In the genomic region with DNA sequence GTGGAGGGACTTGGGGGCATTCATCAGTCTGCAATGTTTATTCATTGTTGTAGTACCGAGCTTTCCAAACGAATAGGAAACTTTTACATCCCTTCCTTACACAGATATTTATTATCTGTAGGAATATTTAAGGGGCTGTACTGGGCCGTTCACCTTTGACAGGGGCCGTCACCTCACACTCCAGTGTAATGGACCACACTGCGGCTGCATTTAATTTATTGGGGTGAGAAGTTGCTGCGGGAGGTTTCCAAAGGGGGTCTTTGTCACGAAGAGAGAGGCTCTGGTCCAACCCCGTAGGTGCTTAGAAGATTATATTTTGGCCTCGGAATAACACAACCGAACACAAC, we compare ENCODE assay signal across 17 cellular contexts.
DNase-seq lines count a peak whose midpoint lies in the region; ATAC-seq and TF ChIP-seq lines count a peak whose summit lies in the region.
"Had no signal": no experiment of that assay in that cellular context is flagged by ENCODE, and none has a peak within 500 bp of the region (broad histone marks: within the 10 kb centered on the region; RNA-seq: fewer than 3 reads in every experiment).

No MANE protein-coding gene starts in this region.

- peaks cover 61% of the 10 kb centered on the region for H3K27me3 Mint-ChIP-seq in activated CD4-positive, alpha-beta memory T cell treated with anti-CD3 and anti-CD28 coated beads, Interleukin-2, amount 10 ng/mL, durations not matched to agents 7 days and 5 days
- peaks cover 61% of the 10 kb centered on the region for H3K27me3 Mint-ChIP-seq in activated CD4-positive, alpha-beta memory T cell treated with anti-CD3 and anti-CD28 coated beads for 36 hours

- H3K36me3 Mint-ChIP-seq in activated CD4-positive, alpha-beta memory T cell treated with anti-CD3 and anti-CD28 coated beads, Interleukin-2, amount 10 ng/mL, durations not matched to agents 7 days and 5 days (ENCODE audit: low read depth) = peaks cover 2% of the 10 kb centered on the region
- peaks cover 10% of the 10 kb centered on the region for H3K36me3 Mint-ChIP-seq in activated CD4-positive, alpha-beta memory T cell treated with anti-CD3 and anti-CD28 coated beads for 36 hours
- H3K36me3 Mint-ChIP-seq: brain had no signal

- peak overlapping the region; percentile 66 for H2AFZ ChIP-seq in neuronal stem cell (ENCODE audit: low read length)
- H2AFZ ChIP-seq: parathyroid adenoma had no signal

- no peak overlapping the region for H3K18ac ChIP-seq in neuronal stem cell (ENCODE audit: low read length)

- H2BK5ac ChIP-seq in neuronal stem cell (ENCODE audit: low read length) = no peak overlapping the region

- no peak overlapping the region for H4K8ac ChIP-seq in neuronal stem cell (ENCODE audit: low read depth, low read length)

- H2BK15ac ChIP-seq in neuronal stem cell (ENCODE audit: low read length) = no peak overlapping the region

- H3K9me3 Mint-ChIP-seq in activated CD4-positive, alpha-beta memory T cell treated with anti-CD3 and anti-CD28 coated beads, Interleukin-2, amount 10 ng/mL, durations not matched to agents 7 days and 5 days = no peaks in the 10 kb centered on the region
- H3K9me3 Mint-ChIP-seq in activated CD4-positive, alpha-beta memory T cell treated with anti-CD3 and anti-CD28 coated beads for 36 hours = peaks cover 6% of the 10 kb centered on the region

- ATAC-seq in left ventricle myocardium superior (no peak), GM18858 (IDR thresholded peaks at IDR 0.05; ENCODE audit: unreplicated experiment) (no peak), HG02798 (IDR thresholded peaks at IDR 0.05; ENCODE audit: poor library complexity, unreplicated experiment) (no peak)
- ATAC-seq: HepG2 had no signal

- peaks cover 45% of the 10 kb centered on the region for H3K4me1 Mint-ChIP-seq in activated CD4-positive, alpha-beta memory T cell treated with anti-CD3 and anti-CD28 coated beads, Interleukin-2, amount 10 ng/mL, durations not matched to agents 7 days and 5 days
- H3K4me1 Mint-ChIP-seq in activated CD4-positive, alpha-beta memory T cell treated with anti-CD3 and anti-CD28 coated beads for 36 hours (ENCODE audit: low read depth) = peaks cover 22% of the 10 kb centered on the region

- no peak overlapping the region for H3K23ac ChIP-seq in neuronal stem cell (ENCODE audit: low read depth, low read length, poor library complexity)

- no peak overlapping the region for H2AK5ac ChIP-seq in neuronal stem cell (ENCODE audit: low read depth, low read length)

- H3K27ac ChIP-seq in HUES6 (ENCODE audit: low read depth, low read length) = no peak overlapping the region
- peak overlapping the region; percentile 96 for H3K27ac ChIP-seq in WERI-Rb-1
- no peak overlapping the region for H3K27ac ChIP-seq in neuronal stem cell (replicated peaks; ENCODE audit: low read length)
- H3K27ac ChIP-seq: left ventricle myocardium inferior, parathyroid adenoma had no signal

- no peak overlapping the region for H3K4ac ChIP-seq in neuronal stem cell (ENCODE audit: low read length)

- no peak overlapping the region for H3K14ac ChIP-seq in neuronal stem cell (ENCODE audit: low read length)

- intact Hi-C loops in activated CD4-positive, alpha-beta memory T cell treated with anti-CD3 and anti-CD28 coated beads for 36 hours (cut with micrococcal nuclease) = loop anchor here (5.0 kb wide), 3 partner anchors 1236 to 1326 kb away; a partner anchor contains a TSS
- intact Hi-C loops in left ventricle myocardium superior (cut with micrococcal nuclease) = no loop called here

- no peak for DNase-seq in activated CD4-positive, alpha-beta memory T cell treated with anti-CD3 and anti-CD28 coated beads, Interleukin-2, amount 10 ng/mL, durations not matched to agents 7 days and 5 days
- DNase-seq in activated CD4-positive, alpha-beta memory T cell treated with anti-CD3 and anti-CD28 coated beads for 36 hours = no peak
- DNase-seq in WERI-Rb-1 (no peak), neuronal stem cell (ENCODE audit: low spot score) (no peak), left ventricle myocardium superior (no peak)
- DNase-seq: foreskin melanocyte; left ventricle myocardium inferior; NCI-H1048; Right ventricle myocardium superior; stimulated activated CD4-positive, alpha-beta T cell treated with anti-CD3 and anti-CD28 coated beads, Interleukin-2, amount 100 ng/mL, for 48 hours had no signal

- H3K27me3 ChIP-seq in HUES6 (ENCODE audit: control insufficient read depth, insufficient read depth, low read length) = peaks cover 59% of the 10 kb centered on the region
- H3K27me3 ChIP-seq in WERI-Rb-1 (ENCODE audit: insufficient read depth, low read depth, severe bottlenecking) = no peaks in the 10 kb centered on the region
- peaks cover 20 to 70% (median 45%) of the 10 kb centered on the region in 3 experiments for H3K27me3 ChIP-seq in neuronal stem cell (ENCODE audit: control insufficient read depth in 3 of 3, insufficient read depth in 3 of 3, low read depth in 1 of 3, low read length in 3 of 3)

- no peak for TF ChIP-seq CTCF in WERI-Rb-1 (IDR thresholded peaks at IDR 0.05; ENCODE audit: low read depth, low read length)

- CTCF ChIA-PET in activated CD4-positive, alpha-beta memory T cell treated with anti-CD3 and anti-CD28 coated beads, Interleukin-2, amount 10 ng/mL, durations not matched to agents 7 days and 5 days (lab: Charles Lee) = no interaction called here
- CTCF ChIA-PET in activated CD4-positive, alpha-beta memory T cell treated with anti-CD3 and anti-CD28 coated beads for 36 hours (lab: Charles Lee) = no interaction called here

- H3K36me3 ChIP-seq in HUES6 (ENCODE audit: control insufficient read depth, insufficient read depth, low read length) (no peaks in the 10 kb centered on the region), WERI-Rb-1 (no peaks in the 10 kb centered on the region), neuronal stem cell (replicated peaks in 1 of 2; ENCODE audit: control insufficient read depth in 2 of 2, insufficient read depth in 2 of 2, low read length in 2 of 2) (no peaks in the 10 kb centered on the region)
- H3K36me3 ChIP-seq: left ventricle myocardium inferior had no signal

- H3K27ac Mint-ChIP-seq in activated CD4-positive, alpha-beta memory T cell treated with anti-CD3 and anti-CD28 coated beads, Interleukin-2, amount 10 ng/mL, durations not matched to agents 7 days and 5 days = no peak overlapping the region
- H3K27ac Mint-ChIP-seq in activated CD4-positive, alpha-beta memory T cell treated with anti-CD3 and anti-CD28 coated beads for 36 hours = no peak overlapping the region

- peak overlapping the region; percentile 31 for H3K4me3 Mint-ChIP-seq in activated CD4-positive, alpha-beta memory T cell treated with anti-CD3 and anti-CD28 coated beads, Interleukin-2, amount 10 ng/mL, durations not matched to agents 7 days and 5 days
- H3K4me3 Mint-ChIP-seq in activated CD4-positive, alpha-beta memory T cell treated with anti-CD3 and anti-CD28 coated beads for 36 hours = no peak overlapping the region
- H3K4me3 Mint-ChIP-seq: activated naive CD8-positive, alpha-beta T cell had no signal

- H2BK120ac ChIP-seq in neuronal stem cell (ENCODE audit: low read depth, low read length) = no peak overlapping the region

- H3K4me2 ChIP-seq in neuronal stem cell (ENCODE audit: insufficient read depth, low read length, poor library complexity, severe bottlenecking) = no peak overlapping the region

- peaks cover 57% of the 10 kb centered on the region for H3K4me1 ChIP-seq in HUES6 (ENCODE audit: control insufficient read depth, insufficient read depth, low read length)
- peaks cover 0 to 9% of the 10 kb centered on the region in 2 donors for H3K4me1 ChIP-seq in neuronal stem cell (ENCODE audit: control insufficient read depth in 2 of 2, insufficient read depth in 1 of 2, low read depth in 1 of 2, low read length in 2 of 2)
- H3K4me1 ChIP-seq: parathyroid adenoma had no signal

- POLR2A ChIA-PET in activated CD4-positive, alpha-beta memory T cell treated with anti-CD3 and anti-CD28 coated beads, Interleukin-2, amount 10 ng/mL, durations not matched to agents 7 days and 5 days (lab: Charles Lee) = no interaction called here
- POLR2A ChIA-PET in activated CD4-positive, alpha-beta memory T cell treated with anti-CD3 and anti-CD28 coated beads for 36 hours (lab: Charles Lee) = no interaction called here

- no peaks in the 10 kb centered on the region for H3K79me1 ChIP-seq in neuronal stem cell (ENCODE audit: low read depth, low read length)

- H3K9ac ChIP-seq in HUES6 (ENCODE audit: low read length) (peak overlapping the region; percentile 40), neuronal stem cell (ENCODE audit: low read depth, low read length, poor library complexity) (no peak overlapping the region)
- H3K9ac ChIP-seq: parathyroid adenoma had no signal

- no peaks in the 10 kb centered on the region for H3K9me3 ChIP-seq in HUES6 (ENCODE audit: control insufficient read depth, insufficient read depth, low read depth, low read length)
- H3K9me3 ChIP-seq in WERI-Rb-1 (ENCODE audit: severe bottlenecking) = no peaks in the 10 kb centered on the region
- H3K9me3 ChIP-seq in neuronal stem cell (replicated peaks in 1 of 2; ENCODE audit: control insufficient read depth in 2 of 2, insufficient read depth in 1 of 2, low read depth in 1 of 2, low read length in 2 of 2) = peaks cover 0 to 4% of the 10 kb centered on the region in 2 donors
- H3K9me3 ChIP-seq: left ventricle myocardium inferior had no signal

- peak overlapping the region; percentile 44 for H3K4me3 ChIP-seq in HUES6 (ENCODE audit: low read depth, low read length)
- H3K4me3 ChIP-seq in WERI-Rb-1 (ENCODE audit: low read depth, low read length) = 0 out of 2 replicates have a peak overlapping the region, but pooled peaks have one; percentile 8
- H3K4me3 ChIP-seq in neuronal stem cell (ENCODE audit: low read length in 2 of 2) = no peak overlapping the region
- H3K4me3 ChIP-seq: left ventricle myocardium inferior had no signal

- WGBS in neuronal stem cell (ENCODE audit: extremely low coverage in 2 of 2, insufficient read length in 2 of 2, insufficient replicate concordance in 1 of 2), 2 donors = no CpG with 5 or more reads among the region's 10 CpGs

- no peak overlapping the region for H2BK12ac ChIP-seq in neuronal stem cell (ENCODE audit: low read length)

- H4K91ac ChIP-seq in neuronal stem cell (ENCODE audit: low read depth, low read length, poor library complexity) = no peak overlapping the region

Comparison
In these comparisons a context has a peak if more than half of its experiments do, and no peak if none do; other contexts are left out.
1. H3K4me3 ChIP-seq: peak in HUES6 (single experiment) and WERI-Rb-1 (single experiment); none in neuronal stem cell (0 of 2).